In genomic region chr9:131738293-131738692, GRCh38 we compare ENCODE assay signal across 8 cellular contexts. TPM values are rescaled to one million over a fixed set of nuclear protein-coding genes. Genes with fewer than 3 reads are reported as not detected.
DNase-seq lines count a peak whose midpoint lies in the region; ATAC-seq and TF ChIP-seq lines count a peak whose summit lies in the region.

No MANE protein-coding gene starts in this region.

- H3K36me3 ChIP-seq in BLaER1, result no peaks in the 10 kb centered on the region
- no peaks in the 10 kb centered on the region for H3K36me3 ChIP-seq in naive thymus-derived CD4-positive, alpha-beta T cell (ENCODE audit: control insufficient read depth in 2 of 3, insufficient read depth in 3 of 3, low read length in 3 of 3)

- peak overlapping the region; percentile 98 for H3K4me2 ChIP-seq in BLaER1

- H3K9ac ChIP-seq in BLaER1, result peak overlapping the region; percentile 96

- no peaks in the 10 kb centered on the region for H3K9me3 ChIP-seq in BLaER1
- H3K9me3 ChIP-seq in naive thymus-derived CD4-positive, alpha-beta T cell (ENCODE audit: control insufficient read depth in 2 of 3, low read length in 3 of 3), result no peaks in the 10 kb centered on the region

- H3K9me3 Mint-ChIP-seq in naive thymus-derived CD4-positive, alpha-beta T cell, result no peaks in the 10 kb centered on the region

- H3K27ac ChIP-seq in BLaER1 (peak overlapping the region; percentile 97), coronary artery (no peak overlapping the region)
- peak overlapping the region; percentile 68 for H3K27ac ChIP-seq in naive thymus-derived CD4-positive, alpha-beta T cell (ENCODE audit: low read depth, low read length)

- intact Hi-C loops in naive thymus-derived CD4-positive, alpha-beta T cell (cut with micrococcal nuclease), result loop anchor here (2.0 to 10.0 kb wide), 3 partner anchors 237 to 483 kb away; no protein-coding TSS in a partner anchor

- peaks cover 58% of the 10 kb centered on the region for H4K20me1 ChIP-seq in BLaER1

- peaks cover 0 to 32% (median 0%) of the 10 kb centered on the region in 5 donors for H3K36me3 Mint-ChIP-seq in naive thymus-derived CD4-positive, alpha-beta T cell

- H3K4me3 ChIP-seq in BLaER1 (peak overlapping the region; percentile 93), coronary artery (peak overlapping the region; percentile 95)
- H3K4me3 ChIP-seq in Jurkat, Clone E6-1 (ENCODE audit: low read length), result peak overlapping the region; percentile 81
- peak overlapping the region; percentile 80 for H3K4me3 ChIP-seq in naive thymus-derived CD4-positive, alpha-beta T cell (ENCODE audit: low read length)

- no peak for DNase-seq in Jurkat, Clone E6-1 (ENCODE audit: low read depth, low spot score)
- no peak for DNase-seq in coronary artery (ENCODE audit: low spot score)
- no peak for DNase-seq in naive thymus-derived CD4-positive, alpha-beta T cell
- no peak for DNase-seq in DMS153 (lab: John Stamatoyannopoulos, UW)
- DNase-seq in HCEC 1CT, result no peak
- DNase-seq in stimulated activated CD4-positive, alpha-beta T cell treated with anti-CD3 and anti-CD28 coated beads, Interleukin-4, amount 100 ng/mL, for 4 hours, result no peak

- peaks cover 43 to 63% (median 59%) of the 10 kb centered on the region in 7 donors for H3K4me1 Mint-ChIP-seq in naive thymus-derived CD4-positive, alpha-beta T cell

- POLR2A ChIA-PET in naive thymus-derived CD4-positive, alpha-beta T cell (lab: Charles Lee), result interaction anchor here (0.8 to 2.7 kb wide), 3 partner anchors 9 to 238 kb away, joined by 3 to 10 read pairs (median 5); no protein-coding TSS in a partner anchor

- H3K27me3 ChIP-seq in BLaER1, result no peaks in the 10 kb centered on the region
- H3K27me3 ChIP-seq in naive thymus-derived CD4-positive, alpha-beta T cell (ENCODE audit: control insufficient read depth in 2 of 2, insufficient read depth in 2 of 2, low read length in 2 of 2), result no peaks in the 10 kb centered on the region

- ATAC-seq in naive thymus-derived CD4-positive, alpha-beta T cell, result no peak
- ATAC-seq in GM19035 (IDR thresholded peaks at IDR 0.05; ENCODE audit: unreplicated experiment), result no peak

- peak overlapping the region in 8 of 9 donors; percentile 80 to 96 (median 91) for H3K27ac Mint-ChIP-seq in naive thymus-derived CD4-positive, alpha-beta T cell

- no peak for TF ChIP-seq CTCF in coronary artery (IDR thresholded peaks at IDR 0.05)

- peak overlapping the region; percentile 80 to 96 (median 92) for H3K4me3 Mint-ChIP-seq in naive thymus-derived CD4-positive, alpha-beta T cell

- peaks cover 71% of the 10 kb centered on the region for H3K4me1 ChIP-seq in BLaER1
- H3K4me1 ChIP-seq in naive thymus-derived CD4-positive, alpha-beta T cell (ENCODE audit: control insufficient read depth in 2 of 2, insufficient read depth in 2 of 2, low read length in 2 of 2), result peaks cover 53 to 62% of the 10 kb centered on the region in 2 donors

- H3K27me3 Mint-ChIP-seq in naive thymus-derived CD4-positive, alpha-beta T cell, result no peaks in the 10 kb centered on the region

- CTCF ChIA-PET in naive thymus-derived CD4-positive, alpha-beta T cell (lab: Charles Lee), result interaction anchor here (1.0 to 2.8 kb wide), 4 partner anchors 11 to 153 kb away, joined by 3 to 20 read pairs (median 6); no protein-coding TSS in a partner anchor

RNA-seq across cellular contexts. Expression of gene RAPGEF1, which starts 1.6 kb away (rescaled TPM):
- polyA plus RNA-seq in Jurkat, Clone E6-1 (2012; ENCODE audit: insufficient read depth, insufficient read length), result 32.8 TPM
- 100 to 1,000 TPM in 2 of 5 experiments, 10 to 100 TPM in 3; 81.1 to 181 (median 85.8) TPM for total RNA-seq in naive thymus-derived CD4-positive, alpha-beta T cell
- 1 to 10 TPM; 1.2 to 4.7 TPM for polyA plus RNA-seq in naive thymus-derived CD4-positive, alpha-beta T cell

Comparison
In these comparisons a context has a peak if more than half of its experiments do, and no peak if none do; other contexts are left out.
1. H3K27ac ChIP-seq: peak in BLaER1 (single experiment) and naive thymus-derived CD4-positive, alpha-beta T cell (single experiment); none in coronary artery (0 of 2).
2. Peak in every context shown above with its lines, with median percentiles within 50 percentile points of each other: H3K4me3 ChIP-seq.